Comparison of ENCODE assay signal across 1 cellular context in genomic region chr10:101489355-101489754, GRCh38.
TF ChIP-seq lines count a peak whose summit lies in the region.

No MANE protein-coding gene starts in this region.

TF ChIP-seq in HEK293, 187 proteins besides CTCF, POLR2A, EP300 and RAD21 (continued from another document):
- TF ChIP-seq PRDM4 (tag by site-specific recombination; IDR thresholded peaks at IDR 0.05) (peak; percentile 99), ZNF366 (tag by site-specific recombination; conservative IDR thresholded peaks at IDR 0.05) (peak; percentile 74), KLF8 (tag by site-specific recombination; IDR thresholded peaks at IDR 0.05) (0 out of 2 replicates have a peak, but pooled peaks have one; percentile 30), PRDM1 (tag by site-specific recombination; IDR thresholded peaks at IDR 0.05) (no peak), ZNF660 (tag by site-specific recombination; IDR thresholded peaks at IDR 0.05) (peak; percentile 90), ZNF248 (tag by site-specific recombination; IDR thresholded peaks at IDR 0.05) (no peak), ZNF692 (tag by site-specific recombination; IDR thresholded peaks at IDR 0.05) (peak; percentile 68), ZSCAN16 (tag by site-specific recombination; IDR thresholded peaks at IDR 0.05) (no peak), ZNF394 (tag by site-specific recombination; IDR thresholded peaks at IDR 0.05; ENCODE audit: borderline replicate concordance) (0 out of 2 replicates have a peak, but pooled peaks have one; percentile 27), YY2 (tag by site-specific recombination; IDR thresholded peaks at IDR 0.05) (no peak), ZNF777 (tag by site-specific recombination; IDR thresholded peaks at IDR 0.05; ENCODE audit: borderline replicate concordance) (no peak), ZNF398 (tag by site-specific recombination; IDR thresholded peaks at IDR 0.05) (no peak), ZNF37A (tag by site-specific recombination; IDR thresholded peaks at IDR 0.05) (no peak), KLF10 (tag by site-specific recombination; IDR thresholded peaks at IDR 0.05) (peak; percentile 77), IKZF3 (tag by site-specific recombination; IDR thresholded peaks at IDR 0.05) (peak; percentile 51; the same call in 1 of the 2 replicates), ZBTB8A (tag by site-specific recombination; IDR thresholded peaks at IDR 0.05) (0 out of 2 replicates have a peak, but pooled peaks have one; percentile 16), EGR2 (tag by site-specific recombination; IDR thresholded peaks at IDR 0.05; ENCODE audit: low read depth) (no peak), ZNF10 (tag by site-specific recombination; IDR thresholded peaks at IDR 0.05) (peak; percentile 97), ZNF221 (tag by site-specific recombination; IDR thresholded peaks at IDR 0.05; ENCODE audit: borderline replicate concordance) (0 out of 2 replicates have a peak, but pooled peaks have one; percentile 27), ZNF404 (tag by site-specific recombination; IDR thresholded peaks at IDR 0.05) (no peak), ZNF639 (tag by site-specific recombination; IDR thresholded peaks at IDR 0.05) (peak; percentile 76; the same call in 1 of the 2 replicates), ZXDB (tag by site-specific recombination; IDR thresholded peaks at IDR 0.05) (peak; percentile 60; the same call in 1 of the 2 replicates), ZNF629 (tag by site-specific recombination; IDR thresholded peaks at IDR 0.05) (peak; percentile 99), HOXC10 (CRISPR knock-in tag; IDR thresholded peaks at IDR 0.05) (no peak), ATF2 (tag by site-specific recombination; IDR thresholded peaks at IDR 0.05; ENCODE audit: low read depth) (peak; percentile 82), ZNF843 (tag by site-specific recombination; IDR thresholded peaks at IDR 0.05) (peak; percentile 43; the same call in 1 of the 2 replicates), ZNF362 (tag by site-specific recombination; IDR thresholded peaks at IDR 0.05) (no peak), ZNF223 (tag by site-specific recombination; IDR thresholded peaks at IDR 0.05) (no peak), OSR2 (tag by site-specific recombination; IDR thresholded peaks at IDR 0.05) (peak; percentile 25; the same call in 1 of the 2 replicates), ZBTB21 (tag by site-specific recombination; IDR thresholded peaks at IDR 0.05) (peak; percentile 97), ZBTB44 (tag by site-specific recombination; IDR thresholded peaks at IDR 0.05) (peak; percentile 86), FEZF1 (tag by site-specific recombination; IDR thresholded peaks at IDR 0.05) (peak; percentile 71), ZNF76 (tag by site-specific recombination; IDR thresholded peaks at IDR 0.05; ENCODE audit: borderline replicate concordance, low read depth) (peak; percentile 66; the same call in 1 of the 2 replicates), ZNF596 (tag by site-specific recombination; IDR thresholded peaks at IDR 0.05) (0 out of 2 replicates have a peak, but pooled peaks have one; percentile 10), PRDM6 (tag by site-specific recombination; IDR thresholded peaks at IDR 0.05) (peak; percentile 95), PRDM10 (tag by site-specific recombination; IDR thresholded peaks at IDR 0.05) (no peak)
